1 cellular context compared by ENCODE assay signal in the genomic region with DNA sequence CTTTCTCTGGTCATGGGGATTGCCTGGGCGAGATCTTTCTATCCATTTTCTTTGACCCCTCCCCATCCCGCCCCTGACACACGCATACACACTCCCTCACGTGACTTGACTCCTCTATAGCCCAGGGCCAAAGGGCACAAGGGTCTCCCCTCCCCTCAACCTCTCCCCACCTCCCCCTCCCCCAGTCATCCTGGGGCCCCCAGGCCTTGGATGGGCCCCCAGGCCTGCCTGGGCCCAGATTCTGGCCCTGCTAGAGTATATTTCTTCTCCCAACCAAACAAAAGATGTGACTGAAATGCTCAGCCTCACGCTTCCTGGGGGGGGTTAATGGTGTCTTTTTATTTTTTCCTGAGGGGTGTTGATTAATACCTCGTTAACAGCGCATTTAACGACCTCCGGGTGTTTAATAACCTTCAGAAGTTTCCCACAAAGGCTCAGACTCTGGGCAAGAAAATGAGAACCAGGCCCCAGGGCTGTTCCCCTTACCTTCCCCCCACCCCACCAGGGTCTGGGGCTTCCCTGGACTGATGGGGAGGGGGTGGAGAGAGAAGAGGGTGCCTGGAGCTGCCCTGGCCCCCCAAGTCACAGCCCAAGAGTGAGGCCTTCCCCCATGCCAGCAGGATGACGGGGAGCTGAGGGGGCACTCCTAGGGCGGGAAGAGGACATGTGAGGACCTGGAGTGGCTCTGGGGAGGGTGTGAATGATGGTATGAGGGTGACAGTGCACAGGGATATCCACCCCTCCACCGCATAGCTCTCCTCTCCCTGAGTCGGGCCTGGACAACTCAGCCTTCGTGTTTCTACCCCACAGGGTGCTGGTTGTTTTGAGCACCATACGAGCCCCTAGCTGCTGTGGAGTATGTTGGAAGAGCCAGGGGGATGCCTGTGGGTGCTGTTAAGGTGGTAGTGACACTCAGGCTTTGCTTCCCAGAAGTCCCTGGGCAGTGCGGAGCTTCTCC.
TF ChIP-seq lines count a peak whose summit lies in the region.

No MANE protein-coding gene starts in this region.

TF ChIP-seq in SK-N-SH treated with all-trans-retinoic acid at 6 μM for 48 hours, 23 proteins besides CTCF, POLR2A, EP300 and RAD21 (continued from another document):
- TF ChIP-seq, protein P1, sequence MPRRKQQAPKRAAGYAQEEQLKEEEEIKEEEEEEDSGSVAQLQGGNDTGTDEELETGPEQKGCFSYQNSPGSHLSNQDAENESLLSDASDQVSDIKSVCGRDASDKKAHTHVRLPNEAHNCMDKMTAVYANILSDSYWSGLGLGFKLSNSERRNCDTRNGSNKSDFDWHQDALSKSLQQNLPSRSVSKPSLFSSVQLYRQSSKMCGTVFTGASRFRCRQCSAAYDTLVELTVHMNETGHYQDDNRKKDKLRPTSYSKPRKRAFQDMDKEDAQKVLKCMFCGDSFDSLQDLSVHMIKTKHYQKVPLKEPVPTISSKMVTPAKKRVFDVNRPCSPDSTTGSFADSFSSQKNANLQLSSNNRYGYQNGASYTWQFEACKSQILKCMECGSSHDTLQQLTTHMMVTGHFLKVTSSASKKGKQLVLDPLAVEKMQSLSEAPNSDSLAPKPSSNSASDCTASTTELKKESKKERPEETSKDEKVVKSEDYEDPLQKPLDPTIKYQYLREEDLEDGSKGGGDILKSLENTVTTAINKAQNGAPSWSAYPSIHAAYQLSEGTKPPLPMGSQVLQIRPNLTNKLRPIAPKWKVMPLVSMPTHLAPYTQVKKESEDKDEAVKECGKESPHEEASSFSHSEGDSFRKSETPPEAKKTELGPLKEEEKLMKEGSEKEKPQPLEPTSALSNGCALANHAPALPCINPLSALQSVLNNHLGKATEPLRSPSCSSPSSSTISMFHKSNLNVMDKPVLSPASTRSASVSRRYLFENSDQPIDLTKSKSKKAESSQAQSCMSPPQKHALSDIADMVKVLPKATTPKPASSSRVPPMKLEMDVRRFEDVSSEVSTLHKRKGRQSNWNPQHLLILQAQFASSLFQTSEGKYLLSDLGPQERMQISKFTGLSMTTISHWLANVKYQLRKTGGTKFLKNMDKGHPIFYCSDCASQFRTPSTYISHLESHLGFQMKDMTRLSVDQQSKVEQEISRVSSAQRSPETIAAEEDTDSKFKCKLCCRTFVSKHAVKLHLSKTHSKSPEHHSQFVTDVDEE (CRISPR knock-in tag; IDR thresholded peaks at IDR 0.05): no peak
- TF ChIP-seq, protein P2, sequence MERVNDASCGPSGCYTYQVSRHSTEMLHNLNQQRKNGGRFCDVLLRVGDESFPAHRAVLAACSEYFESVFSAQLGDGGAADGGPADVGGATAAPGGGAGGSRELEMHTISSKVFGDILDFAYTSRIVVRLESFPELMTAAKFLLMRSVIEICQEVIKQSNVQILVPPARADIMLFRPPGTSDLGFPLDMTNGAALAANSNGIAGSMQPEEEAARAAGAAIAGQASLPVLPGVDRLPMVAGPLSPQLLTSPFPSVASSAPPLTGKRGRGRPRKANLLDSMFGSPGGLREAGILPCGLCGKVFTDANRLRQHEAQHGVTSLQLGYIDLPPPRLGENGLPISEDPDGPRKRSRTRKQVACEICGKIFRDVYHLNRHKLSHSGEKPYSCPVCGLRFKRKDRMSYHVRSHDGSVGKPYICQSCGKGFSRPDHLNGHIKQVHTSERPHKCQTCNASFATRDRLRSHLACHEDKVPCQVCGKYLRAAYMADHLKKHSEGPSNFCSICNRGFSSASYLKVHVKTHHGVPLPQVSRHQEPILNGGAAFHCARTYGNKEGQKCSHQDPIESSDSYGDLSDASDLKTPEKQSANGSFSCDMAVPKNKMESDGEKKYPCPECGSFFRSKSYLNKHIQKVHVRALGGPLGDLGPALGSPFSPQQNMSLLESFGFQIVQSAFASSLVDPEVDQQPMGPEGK (CRISPR knock-in tag; IDR thresholded peaks at IDR 0.05; ENCODE audit: borderline replicate concordance): no peak
- TF ChIP-seq TOX (CRISPR knock-in tag; IDR thresholded peaks at IDR 0.05; ENCODE audit: borderline replicate concordance) (no peak), GLIS3 (CRISPR knock-in tag; IDR thresholded peaks at IDR 0.05) (no peak), ARNTL (CRISPR knock-in tag; IDR thresholded peaks at IDR 0.05; ENCODE audit: borderline replicate concordance, low read depth) (no peak), PPARA (CRISPR knock-in tag; IDR thresholded peaks at IDR 0.05; ENCODE audit: borderline replicate concordance) (no peak), BACH2 (CRISPR knock-in tag; IDR thresholded peaks at IDR 0.05; ENCODE audit: borderline replicate concordance) (no peak), SNAI2 (CRISPR knock-in tag; IDR thresholded peaks at IDR 0.05) (no peak), RARB (CRISPR knock-in tag; IDR thresholded peaks at IDR 0.05) (no peak), ESRRG (CRISPR knock-in tag; IDR thresholded peaks at IDR 0.05) (no peak)
- TF ChIP-seq, protein P3, sequence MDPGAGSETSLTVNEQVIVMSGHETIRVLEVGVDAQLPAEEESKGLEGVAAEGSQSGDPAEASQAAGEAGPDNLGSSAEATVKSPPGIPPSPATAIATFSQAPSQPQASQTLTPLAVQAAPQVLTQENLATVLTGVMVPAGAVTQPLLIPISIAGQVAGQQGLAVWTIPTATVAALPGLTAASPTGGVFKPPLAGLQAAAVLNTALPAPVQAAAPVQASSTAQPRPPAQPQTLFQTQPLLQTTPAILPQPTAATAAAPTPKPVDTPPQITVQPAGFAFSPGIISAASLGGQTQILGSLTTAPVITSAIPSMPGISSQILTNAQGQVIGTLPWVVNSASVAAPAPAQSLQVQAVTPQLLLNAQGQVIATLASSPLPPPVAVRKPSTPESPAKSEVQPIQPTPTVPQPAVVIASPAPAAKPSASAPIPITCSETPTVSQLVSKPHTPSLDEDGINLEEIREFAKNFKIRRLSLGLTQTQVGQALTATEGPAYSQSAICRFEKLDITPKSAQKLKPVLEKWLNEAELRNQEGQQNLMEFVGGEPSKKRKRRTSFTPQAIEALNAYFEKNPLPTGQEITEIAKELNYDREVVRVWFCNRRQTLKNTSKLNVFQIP (CRISPR knock-in tag; IDR thresholded peaks at IDR 0.05; ENCODE audit: borderline replicate concordance, low read depth): no peak
- TF ChIP-seq, protein P4, sequence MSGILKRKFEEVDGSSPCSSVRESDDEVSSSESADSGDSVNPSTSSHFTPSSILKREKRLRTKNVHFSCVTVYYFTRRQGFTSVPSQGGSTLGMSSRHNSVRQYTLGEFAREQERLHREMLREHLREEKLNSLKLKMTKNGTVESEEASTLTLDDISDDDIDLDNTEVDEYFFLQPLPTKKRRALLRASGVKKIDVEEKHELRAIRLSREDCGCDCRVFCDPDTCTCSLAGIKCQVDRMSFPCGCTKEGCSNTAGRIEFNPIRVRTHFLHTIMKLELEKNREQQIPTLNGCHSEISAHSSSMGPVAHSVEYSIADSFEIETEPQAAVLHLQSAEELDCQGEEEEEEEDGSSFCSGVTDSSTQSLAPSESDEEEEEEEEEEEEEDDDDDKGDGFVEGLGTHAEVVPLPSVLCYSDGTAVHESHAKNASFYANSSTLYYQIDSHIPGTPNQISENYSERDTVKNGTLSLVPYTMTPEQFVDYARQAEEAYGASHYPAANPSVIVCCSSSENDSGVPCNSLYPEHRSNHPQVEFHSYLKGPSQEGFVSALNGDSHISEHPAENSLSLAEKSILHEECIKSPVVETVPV (CRISPR knock-in tag; IDR thresholded peaks at IDR 0.05): no peak
